ENCODE assay signal across 9 cellular contexts in genomic region chr13:30141773-30142501, GRCh38.
DNase-seq lines count a peak whose midpoint lies in the region; ATAC-seq and TF ChIP-seq lines count a peak whose summit lies in the region.
"Had no signal": no experiment of that assay in that cellular context is flagged by ENCODE, and none has a peak within 500 bp of the region (broad histone marks: within the 10 kb centered on the region; RNA-seq: fewer than 3 reads in every experiment).

No MANE protein-coding gene starts in this region.

- peaks cover 8% of the 10 kb centered on the region; the same call in 1 of the 2 replicates for H3K9me3 ChIP-seq in PC-9 (ENCODE audit: insufficient read depth, low read depth)

- peaks cover 39% of the 10 kb centered on the region for H3F3A ChIP-seq in PC-9 (ENCODE audit: insufficient read depth, low read depth)

- DNase-seq in activated CD4-positive, alpha-beta T cell treated with anti-CD3 and anti-CD28 coated beads, Interleukin-2, amount 10 ng/mL, durations not matched to agents 24 days and 14 days, result no peak
- no peak for DNase-seq in activated CD4-positive, alpha-beta T cell treated with anti-CD3 and anti-CD28 coated beads for 1 hour
- DNase-seq in PC-9 (no peak), epithelial cell of prostate (ENCODE audit: low read depth, low spot score) (no peak), NCI-H146 (lab: John Stamatoyannopoulos, UW) (no peak), KG1 (lab: John Stamatoyannopoulos, UW) (no peak), HuH-7 (ENCODE audit: low spot score) (no peak)
- no peak for DNase-seq in stimulated activated effector memory CD8-positive, alpha-beta T cell treated with anti-CD3 and anti-CD28 coated beads, Interleukin-12 subunit alpha, Interleukin-12 subunit beta, amount 100 ng/mL, for 72 hours (ENCODE audit: low spot score in 2 of 2)
- DNase-seq: GDM1 had no signal

- H3K27ac Mint-ChIP-seq in activated CD4-positive, alpha-beta T cell treated with anti-CD3 and anti-CD28 coated beads, Interleukin-2, amount 10 ng/mL, durations not matched to agents 24 days and 14 days, result peak overlapping the region; percentile 93
- peak overlapping the region; percentile 90 for H3K27ac Mint-ChIP-seq in stimulated activated effector memory CD8-positive, alpha-beta T cell treated with anti-CD3 and anti-CD28 coated beads, Interleukin-12 subunit alpha, Interleukin-12 subunit beta, amount 100 ng/mL, for 72 hours

- no peaks in the 10 kb centered on the region for H3K36me3 ChIP-seq in PC-9 (ENCODE audit: low read depth)

- H2AFZ ChIP-seq in PC-9, result no peak overlapping the region

- H3K4me2 ChIP-seq in PC-9, result peak overlapping the region; percentile 46

- intact Hi-C loops in activated CD4-positive, alpha-beta T cell treated with anti-CD3 and anti-CD28 coated beads, Interleukin-2, amount 10 ng/mL, durations not matched to agents 24 days and 14 days (cut with micrococcal nuclease), result loop anchor here (2.0 to 10.0 kb wide), 2 partner anchors 17 to 113 kb away; no protein-coding TSS in a partner anchor
- intact Hi-C loops in PC-9 (cut with micrococcal nuclease; ENCODE audit: unreplicated experiment), result loop anchor here (1.0 kb wide), 1 partner anchor 196 kb away; no protein-coding TSS in a partner anchor

- H4K20me1 ChIP-seq in PC-9 (ENCODE audit: insufficient read depth), result no peaks in the 10 kb centered on the region

- peaks cover 6% of the 10 kb centered on the region for H3K9me3 Mint-ChIP-seq in activated CD4-positive, alpha-beta T cell treated with anti-CD3 and anti-CD28 coated beads, Interleukin-2, amount 10 ng/mL, durations not matched to agents 24 days and 14 days
- H3K9me3 Mint-ChIP-seq in stimulated activated effector memory CD8-positive, alpha-beta T cell treated with anti-CD3 and anti-CD28 coated beads, Interleukin-12 subunit alpha, Interleukin-12 subunit beta, amount 100 ng/mL, for 72 hours, result peaks cover 6% of the 10 kb centered on the region

- H3K79me2 ChIP-seq in PC-9 (ENCODE audit: low read depth), result no peaks in the 10 kb centered on the region

- peaks cover 48% of the 10 kb centered on the region for H3K4me1 Mint-ChIP-seq in activated CD4-positive, alpha-beta T cell treated with anti-CD3 and anti-CD28 coated beads, Interleukin-2, amount 10 ng/mL, durations not matched to agents 24 days and 14 days
- peaks cover 58% of the 10 kb centered on the region for H3K4me1 Mint-ChIP-seq in stimulated activated effector memory CD8-positive, alpha-beta T cell treated with anti-CD3 and anti-CD28 coated beads, Interleukin-12 subunit alpha, Interleukin-12 subunit beta, amount 100 ng/mL, for 72 hours

- no TSS peak for BruUV-seq in PC-9 (replicated peaks; lab: Mats Ljungman, UMichigan)

- peak overlapping the region; percentile 83 for H3K27ac ChIP-seq in PC-9
- H3K27ac ChIP-seq in epithelial cell of prostate, result peak overlapping the region; percentile 39

- H3K4me1 ChIP-seq in PC-9 (replicated peaks; ENCODE audit: insufficient read depth), result peaks cover 38% of the 10 kb centered on the region

- H3K9me2 ChIP-seq in PC-9 (ENCODE audit: insufficient read depth), result no peaks in the 10 kb centered on the region

- CTCF ChIA-PET in PC-9 (lab: Charles Lee), result interaction anchor here (1.0 kb wide), 1 partner anchor 9 kb away, joined by 11 read pairs; no protein-coding TSS in a partner anchor

- no peaks in the 10 kb centered on the region for H3K27me3 ChIP-seq in PC-9 (ENCODE audit: insufficient read depth, low read depth)

- POLR2A ChIA-PET in PC-9 (lab: Charles Lee; ENCODE audit: unreplicated experiment), result interaction anchor here (0.5 kb wide), 2 partner anchors 224 to 300 kb away, joined by 3 read pairs; no protein-coding TSS in a partner anchor

- peaks cover 2% of the 10 kb centered on the region for H3K27me3 Mint-ChIP-seq in activated CD4-positive, alpha-beta T cell treated with anti-CD3 and anti-CD28 coated beads, Interleukin-2, amount 10 ng/mL, durations not matched to agents 24 days and 14 days

- no peak for ATAC-seq in stimulated activated effector memory CD8-positive, alpha-beta T cell treated with anti-CD3 and anti-CD28 coated beads, Interleukin-12 subunit alpha, Interleukin-12 subunit beta, amount 100 ng/mL, for 72 hours

- no peak for TF ChIP-seq CTCF in PC-9 (conservative IDR thresholded peaks at IDR 0.05)

- peaks cover 5% of the 10 kb centered on the region for H3K36me3 Mint-ChIP-seq in activated CD4-positive, alpha-beta T cell treated with anti-CD3 and anti-CD28 coated beads, Interleukin-2, amount 10 ng/mL, durations not matched to agents 24 days and 14 days (ENCODE audit: low read depth)
- H3K36me3 Mint-ChIP-seq in stimulated activated effector memory CD8-positive, alpha-beta T cell treated with anti-CD3 and anti-CD28 coated beads, Interleukin-12 subunit alpha, Interleukin-12 subunit beta, amount 100 ng/mL, for 72 hours, result peaks cover 9% of the 10 kb centered on the region

- no peak overlapping the region for H3K4me3 Mint-ChIP-seq in activated CD4-positive, alpha-beta T cell treated with anti-CD3 and anti-CD28 coated beads, Interleukin-2, amount 10 ng/mL, durations not matched to agents 24 days and 14 days
- H3K4me3 Mint-ChIP-seq in stimulated activated effector memory CD8-positive, alpha-beta T cell treated with anti-CD3 and anti-CD28 coated beads, Interleukin-12 subunit alpha, Interleukin-12 subunit beta, amount 100 ng/mL, for 72 hours, result peak overlapping the region; percentile 47

- no peak overlapping the region for H3K4me3 ChIP-seq in PC-9
